ENCODE assay signal across 24 cellular contexts in genomic region chr3:5232570-5232969, GRCh38. TPM values are rescaled to one million over a fixed set of nuclear protein-coding genes. Genes with fewer than 3 reads are reported as not detected.
A peak's percentile ranks its signal among the peaks of the same experiment; 100 is the strongest.
DNase-seq lines count a peak whose midpoint lies in the region; ATAC-seq and TF ChIP-seq lines count a peak whose summit lies in the region.
"Had no signal": no experiment of that assay in that cellular context is flagged by ENCODE, and none has a peak within 500 bp of the region (broad histone marks: within the 10 kb centered on the region; RNA-seq: fewer than 3 reads in every experiment).

No MANE protein-coding gene starts in this region.

- H3K9me3 ChIP-seq in NT2/D1 (ENCODE audit: insufficient read depth, low read length) (no peaks in the 10 kb centered on the region), neural cell (ENCODE audit: low read length) (no peaks in the 10 kb centered on the region), psoas muscle (no peaks in the 10 kb centered on the region)

- 52 to 60% (median 53%) methylated on average over 6 of the region's 6 CpGs for WGBS in psoas muscle, 3 donors

- H3K9ac ChIP-seq in NT2/D1 (ENCODE audit: insufficient read length, low read depth) (no peak overlapping the region), neural cell (ENCODE audit: low read length) (no peak overlapping the region)

- no peaks in the 10 kb centered on the region for H3K27me3 ChIP-seq in GM23338 (ENCODE audit: insufficient read depth)
- H3K27me3 ChIP-seq in NT2/D1 (ENCODE audit: insufficient read depth, insufficient read length) = no peaks in the 10 kb centered on the region
- no peaks in the 10 kb centered on the region for H3K27me3 ChIP-seq in neural cell (ENCODE audit: insufficient read depth, low read depth, low read length)
- H3K27me3 ChIP-seq in psoas muscle (ENCODE audit: insufficient read depth in 3 of 3, low read length in 2 of 3) = peaks cover 0 to 15% (median 3%) of the 10 kb centered on the region in 3 donors

- no peak overlapping the region for H3K27ac ChIP-seq in GM23338 (ENCODE audit: low read depth)
- no peak overlapping the region for H3K27ac ChIP-seq in neural cell (ENCODE audit: low read length)
- H3K27ac ChIP-seq in psoas muscle = no peak overlapping the region
- H3K27ac ChIP-seq: PC-9, SK-N-MC had no signal

- TF ChIP-seq EP300 in neural cell (conservative IDR thresholded peaks at IDR 0.05; ENCODE audit: poor library complexity, severe bottlenecking) = no peak

- H3K4me2 ChIP-seq in GM23338 (no peak overlapping the region), neural cell (ENCODE audit: low read length) (no peak overlapping the region)
- H3K4me2 ChIP-seq: PC-9 had no signal

- H4K20me1 ChIP-seq in GM23338 (replicated peaks; ENCODE audit: insufficient read depth) (no peaks in the 10 kb centered on the region; the same call in 1 of the 2 replicates), neural cell (ENCODE audit: insufficient read depth) (no peaks in the 10 kb centered on the region)

- no peaks in the 10 kb centered on the region for H3K36me3 Mint-ChIP-seq in GM23338 (ENCODE audit: low read depth)
- H3K36me3 Mint-ChIP-seq in chondrocyte (ENCODE audit: low read depth) = no peaks in the 10 kb centered on the region
- H3K36me3 Mint-ChIP-seq: activated naive CD4-positive, alpha-beta T cell treated with anti-CD3 and anti-CD28 coated beads, Interleukin-2, amount 50 U/mL, for 72 hours; natural killer cell; type B pancreatic cell had no signal

- TF ChIP-seq RAD21 in neural cell (conservative IDR thresholded peaks at IDR 0.05) = no peak

- H3K4me3 Mint-ChIP-seq in GM23338 (no peak overlapping the region), chondrocyte (ENCODE audit: unreplicated experiment) (no peak overlapping the region)
- H3K4me3 Mint-ChIP-seq: natural killer cell; stimulated activated naive CD8-positive, alpha-beta T cell treated with anti-CD3 and anti-CD28 coated beads, Interleukin-15, amount 100 ng/mL, for 72 hours; T-helper 2 cell treated with Interferon-gamma antibody and Interleukin-4, amounts not matched to agents 5 μg/mL and 100 μg/mL, for 36 hours; type B pancreatic cell had no signal

- H3K27me3 Mint-ChIP-seq in GM23338 (ENCODE audit: insufficient read depth, low read depth, poor library complexity) (peaks cover 6% of the 10 kb centered on the region), chondrocyte (ENCODE audit: low read depth) (peaks cover 10% of the 10 kb centered on the region)
- H3K27me3 Mint-ChIP-seq: stimulated activated naive CD8-positive, alpha-beta T cell treated with anti-CD3 and anti-CD28 coated beads, Interleukin-15, amount 100 ng/mL, for 72 hours had no signal

- ATAC-seq in GM23338 = peak; percentile 71
- ATAC-seq in psoas muscle = no peak
- ATAC-seq in GM19328 (IDR thresholded peaks at IDR 0.05; ENCODE audit: unreplicated experiment) = no peak
- ATAC-seq: activated naive CD4-positive, alpha-beta T cell treated with anti-CD3 and anti-CD28 coated beads, Interleukin-2, amount 50 U/mL, for 72 hours; natural killer cell; stimulated activated naive CD8-positive, alpha-beta T cell treated with anti-CD3 and anti-CD28 coated beads, Interleukin-15, amount 100 ng/mL, for 72 hours had no signal

- H2AFZ ChIP-seq in GM23338 = 0 out of 2 replicates have a peak overlapping the region, but pooled peaks have one; percentile 9
- no peak overlapping the region for H2AFZ ChIP-seq in neural cell (ENCODE audit: low read depth, low read length)
- H2AFZ ChIP-seq: PC-9 had no signal

- H3K36me3 ChIP-seq in GM23338 (ENCODE audit: insufficient read depth) (no peaks in the 10 kb centered on the region), NT2/D1 (ENCODE audit: insufficient read depth, insufficient read length, low read length) (no peaks in the 10 kb centered on the region), neural cell (ENCODE audit: insufficient read depth, low read length) (no peaks in the 10 kb centered on the region), psoas muscle (ENCODE audit: insufficient read depth in 1 of 2, low read depth in 1 of 2) (no peaks in the 10 kb centered on the region)

- no peaks in the 10 kb centered on the region for H3K4me1 ChIP-seq in GM23338 (ENCODE audit: insufficient read depth)
- H3K4me1 ChIP-seq in NT2/D1 (ENCODE audit: insufficient read depth, insufficient read length) = no peaks in the 10 kb centered on the region
- no peaks in the 10 kb centered on the region for H3K4me1 ChIP-seq in psoas muscle

- no peak overlapping the region for H3K27ac Mint-ChIP-seq in GM23338
- H3K27ac Mint-ChIP-seq in chondrocyte (ENCODE audit: unreplicated experiment) = no peak overlapping the region
- H3K27ac Mint-ChIP-seq: natural killer cell; stimulated activated naive CD8-positive, alpha-beta T cell treated with anti-CD3 and anti-CD28 coated beads, Interleukin-15, amount 100 ng/mL, for 72 hours; type B pancreatic cell had no signal

- DNase-seq in GM23338 (ENCODE audit: low spot score) (peak; percentile 68), NT2/D1 (ENCODE audit: low read depth, low spot score) (peak; percentile 57), chondrocyte (ENCODE audit: low spot score) (no peak), psoas muscle (no peak), NCI-H2029 (lab: John Stamatoyannopoulos, UW) (no peak)
- DNase-seq: activated CD4-positive, CD25-positive, alpha-beta regulatory T cell; activated CD8-positive, alpha-beta memory T cell treated with anti-CD3 and anti-CD28 coated beads for 24 hours; activated T-cell treated with anti-CD3 and anti-CD28 coated beads, Interleukin-2, amount 50 U/mL, for 48 hours; AML-193; COR-L47; kidney glomerular epithelial cell; natural killer cell; NCI-H1092 treated with DMSO at 0.1 percent for 48 hours; NCI-H526 treated with DMSO at 0.1 percent for 48 hours; PC-9; posterior cingulate gyrus; stimulated activated CD4-positive, alpha-beta T cell treated with anti-CD3 and anti-CD28 coated beads, Interleukin-4, amount 100 ng/mL, for 1 hour; stimulated activated naive CD8-positive, alpha-beta T cell treated with anti-CD3 and anti-CD28 coated beads, Interleukin-15, amount 100 ng/mL, for 72 hours had no signal

- H3F3A ChIP-seq in GM23338 (replicated peaks; ENCODE audit: low read depth) = no peaks in the 10 kb centered on the region
- no peaks in the 10 kb centered on the region for H3F3A ChIP-seq in neural cell (ENCODE audit: insufficient read depth, low read length, poor library complexity, severe bottlenecking)

- TF ChIP-seq CTCF in GM23338 (conservative IDR thresholded peaks at IDR 0.05; ENCODE audit: low read depth in 2 of 2) = peak; percentile 52 to 67
- peak; percentile 23 for TF ChIP-seq CTCF in chondrocyte (IDR thresholded peaks at IDR 0.05)
- TF ChIP-seq CTCF in neural cell (IDR thresholded peaks at IDR 0.05; ENCODE audit: poor library complexity, severe bottlenecking) = peak; percentile 27
- TF ChIP-seq CTCF in psoas muscle (IDR thresholded peaks at IDR 0.05) = no peak

- intact Hi-C loops in psoas muscle (cut with DNase I) = no loop called here

- H3K4me1 Mint-ChIP-seq in GM23338 = peaks cover 11% of the 10 kb centered on the region
- H3K4me1 Mint-ChIP-seq in chondrocyte (ENCODE audit: low read depth) = no peaks in the 10 kb centered on the region
- H3K4me1 Mint-ChIP-seq: natural killer cell; stimulated activated naive CD8-positive, alpha-beta T cell treated with anti-CD3 and anti-CD28 coated beads, Interleukin-15, amount 100 ng/mL, for 72 hours had no signal

- H3K79me2 ChIP-seq in GM23338 (replicated peaks; ENCODE audit: insufficient read depth) (no peaks in the 10 kb centered on the region), neural cell (replicated peaks; ENCODE audit: insufficient read depth, low read length) (no peaks in the 10 kb centered on the region)

- H3K4me3 ChIP-seq in GM23338 (no peak overlapping the region), NT2/D1 (ENCODE audit: insufficient read length, low read depth) (no peak overlapping the region), neural cell (ENCODE audit: low read length) (no peak overlapping the region), psoas muscle (no peak overlapping the region)
- H3K4me3 ChIP-seq: PC-9, SK-N-MC had no signal

- H3K9me3 Mint-ChIP-seq in GM23338 (peaks cover 3% of the 10 kb centered on the region; the same call in 2 of the 3 replicates), chondrocyte (ENCODE audit: low read depth) (no peaks in the 10 kb centered on the region)
- H3K9me3 Mint-ChIP-seq: activated naive CD4-positive, alpha-beta T cell treated with anti-CD3 and anti-CD28 coated beads, Interleukin-2, amount 50 U/mL, for 72 hours; natural killer cell; stimulated activated naive CD8-positive, alpha-beta T cell treated with anti-CD3 and anti-CD28 coated beads, Interleukin-15, amount 100 ng/mL, for 72 hours; T-helper 2 cell treated with Interferon-gamma antibody and Interleukin-4, amounts not matched to agents 5 μg/mL and 100 μg/mL, for 36 hours; type B pancreatic cell had no signal

- no peaks in the 10 kb centered on the region for H3K9me2 ChIP-seq in GM23338 (ENCODE audit: insufficient read depth)
- no peaks in the 10 kb centered on the region for H3K9me2 ChIP-seq in neural cell (ENCODE audit: insufficient read depth, low read length)

TF ChIP-seq in GM23338, 12 proteins besides CTCF, POLR2A, EP300 and RAD21 (continues in another document):
- no peak for TF ChIP-seq STAT1 (IDR thresholded peaks at IDR 0.05; ENCODE audit: unreplicated experiment)
- no peak for TF ChIP-seq ZNF331 (CRISPR knock-in tag; IDR thresholded peaks at IDR 0.05; ENCODE audit: low read depth)

RNA-seq across cellular contexts. Expression of gene EDEM1, which starts 45.1 kb away (rescaled TPM):
- 10.4 and 36.7 TPM in 2 replicates for total RNA-seq in GM23338 (2014; rRNA removed; shearing (Covaris generic))
- polyA plus RNA-seq in GM23338 (2016; fragmentation: Nextera tagmentation; extraction: Ambion mirVana) = 2.2 and 2.3 TPM in 2 replicates
- 39.0 to 51.2 TPM (median 49.1 TPM) in 3 replicates for total RNA-seq in chondrocyte
- polyA plus RNA-seq in neural cell = 11.9 and 13.6 TPM in 2 replicates
- polyA minus RNA-seq in neural cell = 9.3 and 22.6 TPM in 2 replicates
- total RNA-seq in psoas muscle = 10 to 100 TPM in 1 of 4 donors, 1 to 10 TPM in 3; 5.5 to 11.7 (median 6.5) TPM
- 1 to 10 TPM; 2.6 to 6.4 (median 5.4) TPM for polyA plus RNA-seq in psoas muscle

Comparison
In these comparisons a context has a peak if more than half of its experiments do, and no peak if none do; other contexts are left out.
1. DNase-seq: peak in GM23338 (single experiment) and NT2/D1 (single experiment); none in chondrocyte (single experiment), psoas muscle (0 of 2) and NCI-H2029 (single experiment).